ENCODE assay signal across 29 cellular contexts in genomic region chr20:50598074-50598473, GRCh38.
"Had no signal": no experiment of that assay in that cellular context is flagged by ENCODE, and none has a peak within 500 bp of the region (broad histone marks: within the 10 kb centered on the region; RNA-seq: fewer than 3 reads in every experiment).

No MANE protein-coding gene starts in this region.

- H3K36me3 Mint-ChIP-seq: activated naive CD4-positive, alpha-beta T cell treated with anti-CD3 and anti-CD28 coated beads, Interleukin-2, amount 10 ng/mL, durations not matched to agents 7 days and 5 days; activated naive CD4-positive, alpha-beta T cell treated with anti-CD3 and anti-CD28 coated beads, Interleukin-2, amount 50 U/mL, for 72 hours; activated naive CD8-positive, alpha-beta T cell treated with anti-CD3 and anti-CD28 coated beads, Interleukin-2, amount 10 ng/mL, durations not matched to agents 7 days and 5 days; brain had no signal

- H3K36me3 ChIP-seq: ascending aorta, breast epithelium, cardiac muscle cell, gastrocnemius medialis had no signal

- H3K4me3 ChIP-seq: ascending aorta, breast epithelium, cardiac muscle cell, coronary artery, dorsolateral prefrontal cortex, esophagus muscularis mucosa, gastrocnemius medialis, heart left ventricle had no signal

- H3K4me1 Mint-ChIP-seq: activated naive CD4-positive, alpha-beta T cell treated with anti-CD3 and anti-CD28 coated beads, Interleukin-2, amount 10 ng/mL, durations not matched to agents 7 days and 5 days; central memory CD8-positive, alpha-beta T cell had no signal

- ATAC-seq: activated CD4-positive, alpha-beta T cell treated with anti-CD3 and anti-CD28 coated beads for 36 hours; activated CD8-positive, alpha-beta T cell treated with anti-CD3 and anti-CD28 coated beads for 36 hours; foreskin keratinocyte; gastrocnemius medialis; heart left ventricle had no signal

- H3K4me1 ChIP-seq: ascending aorta, foreskin keratinocyte had no signal

- H3K27me3 ChIP-seq: ascending aorta, breast epithelium, cardiac muscle cell had no signal

- H3K4me3 Mint-ChIP-seq: activated CD4-positive, alpha-beta T cell treated with anti-CD3 and anti-CD28 coated beads for 36 hours; activated CD4-positive, alpha-beta T cell treated with anti-CD3 and anti-CD28 coated beads, Interleukin-2, amount 10 ng/mL, durations not matched to agents 7 days and 5 days; activated CD8-positive, alpha-beta T cell treated with anti-CD3 and anti-CD28 coated beads for 36 hours; activated naive CD4-positive, alpha-beta T cell treated with anti-CD3 and anti-CD28 coated beads, Interleukin-2, amount 10 ng/mL, durations not matched to agents 7 days and 5 days; activated naive CD8-positive, alpha-beta T cell treated with anti-CD3 and anti-CD28 coated beads, Interleukin-2, amount 10 ng/mL, durations not matched to agents 7 days and 5 days; activated T-cell treated with anti-CD3 and anti-CD28 coated beads, Interleukin-2, amount 50 U/mL, for 72 hours; brain; central memory CD8-positive, alpha-beta T cell; dendritic cell treated with granulocyte-macrophage colony-stimulating factor and Interleukin-4, amounts not matched to agents 40 ng/mL and 50 ng/mL, for 4 days had no signal

- H3K9me3 ChIP-seq: ascending aorta, breast epithelium, esophagus muscularis mucosa, gastrocnemius medialis, heart left ventricle had no signal

- H3K9me3 Mint-ChIP-seq: activated CD4-positive, alpha-beta T cell treated with anti-CD3 and anti-CD28 coated beads, Interleukin-2, amount 10 ng/mL, durations not matched to agents 7 days and 5 days; activated CD8-positive, alpha-beta T cell treated with anti-CD3 and anti-CD28 coated beads for 36 hours; activated naive CD4-positive, alpha-beta T cell treated with anti-CD3 and anti-CD28 coated beads, Interleukin-2, amount 10 ng/mL, durations not matched to agents 7 days and 5 days; activated naive CD4-positive, alpha-beta T cell treated with anti-CD3 and anti-CD28 coated beads, Interleukin-2, amount 50 U/mL, for 72 hours; activated naive CD8-positive, alpha-beta T cell treated with anti-CD3 and anti-CD28 coated beads, Interleukin-2, amount 10 ng/mL, durations not matched to agents 7 days and 5 days; activated T-cell treated with anti-CD3 and anti-CD28 coated beads, Interleukin-2, amount 50 U/mL, for 72 hours; brain; central memory CD8-positive, alpha-beta T cell; dendritic cell treated with granulocyte-macrophage colony-stimulating factor and Interleukin-4, amounts not matched to agents 40 ng/mL and 50 ng/mL, for 4 days had no signal

- H3K27ac Mint-ChIP-seq: activated CD4-positive, alpha-beta T cell treated with anti-CD3 and anti-CD28 coated beads for 36 hours; activated CD4-positive, alpha-beta T cell treated with anti-CD3 and anti-CD28 coated beads, Interleukin-2, amount 10 ng/mL, durations not matched to agents 7 days and 5 days; activated CD8-positive, alpha-beta T cell treated with anti-CD3 and anti-CD28 coated beads for 36 hours; activated naive CD4-positive, alpha-beta T cell treated with anti-CD3 and anti-CD28 coated beads, Interleukin-2, amount 10 ng/mL, durations not matched to agents 7 days and 5 days; activated naive CD8-positive, alpha-beta T cell treated with anti-CD3 and anti-CD28 coated beads, Interleukin-2, amount 10 ng/mL, durations not matched to agents 7 days and 5 days; activated T-cell treated with anti-CD3 and anti-CD28 coated beads, Interleukin-2, amount 50 U/mL, for 72 hours; brain; dendritic cell treated with granulocyte-macrophage colony-stimulating factor and Interleukin-4, amounts not matched to agents 40 ng/mL and 50 ng/mL, for 4 days had no signal

- H3K27me3 Mint-ChIP-seq: activated CD8-positive, alpha-beta T cell treated with anti-CD3 and anti-CD28 coated beads for 36 hours; brain had no signal

- DNase-seq: activated CD4-positive, alpha-beta T cell treated with anti-CD3 and anti-CD28 coated beads for 36 hours; activated CD4-positive, alpha-beta T cell treated with anti-CD3 and anti-CD28 coated beads, Interleukin-2, amount 10 ng/mL, durations not matched to agents 7 days and 5 days; activated CD4-positive, alpha-beta T cell treated with anti-CD3 and anti-CD28 coated beads, Interleukin-2, amount 50 U/mL, for 48 hours; activated CD4-positive, CD25-positive, alpha-beta regulatory T cell; activated CD4-positive, CD25-positive, alpha-beta regulatory T cell treated with anti-CD3 and anti-CD28 coated beads, Interleukin-2, amount 50 U/mL, for 72 hours; activated CD8-positive, alpha-beta memory T cell treated with anti-CD3 and anti-CD28 coated beads for 24 hours; activated CD8-positive, alpha-beta T cell treated with anti-CD3 and anti-CD28 coated beads for 36 hours; activated gamma-delta T cell; activated naive CD4-positive, alpha-beta T cell; activated naive CD4-positive, alpha-beta T cell treated with anti-CD3 and anti-CD28 coated beads, Interleukin-2, amount 10 ng/mL, durations not matched to agents 7 days and 5 days; activated naive CD8-positive, alpha-beta T cell treated with anti-CD3 and anti-CD28 coated beads, Interleukin-2, amount 10 ng/mL, durations not matched to agents 7 days and 5 days; activated T-cell treated with anti-CD3 and anti-CD28 coated beads, Interleukin-2, amount 50 U/mL, for 72 hours; dorsolateral prefrontal cortex; effector memory CD4-positive, alpha-beta T cell; erythroblast; foreskin keratinocyte; gastrocnemius medialis; glutamatergic neuron; heart left ventricle; T-helper 2 cell had no signal

- H3K27ac ChIP-seq: ascending aorta, breast epithelium, cardiac muscle cell, coronary artery, dorsolateral prefrontal cortex, esophagus muscularis mucosa, foreskin keratinocyte, gastrocnemius medialis, heart left ventricle had no signal
